Comparison of ENCODE assay signal across 20 cellular contexts in the genomic region with DNA sequence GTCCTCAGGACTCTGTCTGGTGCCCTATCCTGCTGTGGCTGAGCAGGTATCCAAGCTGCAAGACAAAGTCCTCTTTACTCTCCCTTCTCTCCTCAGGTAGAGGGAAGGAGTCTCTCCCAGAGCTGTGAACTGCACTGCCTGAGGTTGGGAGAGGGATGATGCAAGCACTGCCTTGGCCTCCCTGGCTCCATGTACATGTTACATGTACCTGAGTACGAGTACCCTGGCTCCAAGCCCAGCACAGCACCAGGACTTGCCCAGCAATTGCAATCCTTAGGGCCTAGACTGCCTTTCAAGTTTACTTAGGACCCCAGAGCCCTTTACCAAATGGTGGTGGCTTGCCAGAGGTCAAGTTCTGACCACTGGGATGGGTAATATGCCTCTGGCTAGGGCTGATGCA. TPM values are rescaled to one million over a fixed set of nuclear protein-coding genes. Genes with fewer than 3 reads are reported as not detected.
DNase-seq lines count a peak whose midpoint lies in the region; ATAC-seq, FAIRE-seq and TF ChIP-seq lines count a peak whose summit lies in the region.
"Had no signal": no experiment of that assay in that cellular context is flagged by ENCODE, and none has a peak within 500 bp of the region (broad histone marks: within the 10 kb centered on the region; RNA-seq: fewer than 3 reads in every experiment).

No MANE protein-coding gene starts in this region.

- peak overlapping the region; percentile 55 for H2AK9ac ChIP-seq in IMR-90 (replicated peaks; ENCODE audit: low read depth, low read length, poor library complexity)

- H2BK120ac ChIP-seq in IMR-90 (ENCODE audit: low read depth, low read length) = no peak overlapping the region; the same call in 1 of the 2 replicates

- H2BK5ac ChIP-seq in IMR-90 (ENCODE audit: low read depth, low read length, poor library complexity, severe bottlenecking) = no peak overlapping the region

- peaks cover 3% of the 10 kb centered on the region for H3K4me1 ChIP-seq in IMR-90 (ENCODE audit: control insufficient read depth, insufficient read depth, low read length)
- peaks cover 0 to 18% (median 9%) of the 10 kb centered on the region in 3 donors for H3K4me1 ChIP-seq in pancreas
- H3K4me1 ChIP-seq in vagina = no peaks in the 10 kb centered on the region

- H3K4ac ChIP-seq in IMR-90 (ENCODE audit: low read depth, low read length) = no peak overlapping the region; the same call in 1 of the 2 replicates

- H2AFZ ChIP-seq in IMR-90 (replicated peaks; ENCODE audit: low read length, poor library complexity) = no peak overlapping the region

- intact Hi-C loops in IMR-90 (cut with micrococcal nuclease) (no loop called here), pancreas (cut with DNase I) (no loop called here), vagina (cut with DNase I) (no loop called here)
- intact Hi-C loops in activated naive CD4-positive, alpha-beta T cell treated with anti-CD3 and anti-CD28 coated beads for 36 hours (cut with micrococcal nuclease) = no loop called here

- H4K91ac ChIP-seq in IMR-90 (ENCODE audit: insufficient read depth, low read depth, low read length) = no peak overlapping the region

- no peaks in the 10 kb centered on the region for H3K27me3 ChIP-seq in IMR-90 (ENCODE audit: control insufficient read depth, insufficient read depth, low read length)
- no peaks in the 10 kb centered on the region for H3K27me3 ChIP-seq in pancreas
- no peaks in the 10 kb centered on the region for H3K27me3 ChIP-seq in vagina

- H3K56ac ChIP-seq in IMR-90 (ENCODE audit: extremely low read depth, insufficient read depth, low read length) = no peak overlapping the region

- no TSS peak for BruUV-seq in IMR-90 (replicated peaks; lab: Mats Ljungman, UMichigan)

- FAIRE-seq in pancreas (lab: Jason Lieb, UNC) = no peak
- FAIRE-seq: A204.1, D721Med, GM12892, GM18507, H1, HepG2 had no signal

- H3K9ac ChIP-seq in IMR-90 (ENCODE audit: low read depth, low read length) = no peak overlapping the region

- H3K9me3 ChIP-seq in IMR-90 (ENCODE audit: control insufficient read depth, insufficient read depth, low read length) (no peaks in the 10 kb centered on the region), pancreas (no peaks in the 10 kb centered on the region), vagina (no peaks in the 10 kb centered on the region)
- H3K9me3 ChIP-seq: HAP-1 had no signal

- TF ChIP-seq CTCF in IMR-90 (conservative IDR thresholded peaks at IDR 0.05; ENCODE audit: low read depth, low read length) (no peak), pancreas (IDR thresholded peaks at IDR 0.05) (no peak), vagina (IDR thresholded peaks at IDR 0.05) (no peak)

- H3K27ac ChIP-seq in IMR-90 (ENCODE audit: insufficient read depth, low read length) (no peak overlapping the region), pancreas (no peak overlapping the region), vagina (no peak overlapping the region)
- H3K27ac ChIP-seq: C4-2B had no signal

- H3K4me3 ChIP-seq in IMR-90 (ENCODE audit: insufficient read depth, low read depth, low read length) = no peak overlapping the region
- H3K4me3 ChIP-seq in pancreas = no peak overlapping the region
- H3K4me3 ChIP-seq in vagina = no peak overlapping the region
- H3K4me3 ChIP-seq: HAP-1 had no signal

- no peaks in the 10 kb centered on the region for H3K9me3 Mint-ChIP-seq in activated naive CD4-positive, alpha-beta T cell treated with anti-CD3 and anti-CD28 coated beads for 36 hours
- no peaks in the 10 kb centered on the region for H3K9me3 Mint-ChIP-seq in effector memory CD8-positive, alpha-beta T cell

- no peaks in the 10 kb centered on the region for H3K79me1 ChIP-seq in IMR-90 (ENCODE audit: low read depth in 1 of 2, low read length in 2 of 2)

- H3K4me1 Mint-ChIP-seq in activated naive CD4-positive, alpha-beta T cell treated with anti-CD3 and anti-CD28 coated beads for 36 hours (ENCODE audit: low read depth) = no peaks in the 10 kb centered on the region
- H3K4me1 Mint-ChIP-seq in effector memory CD8-positive, alpha-beta T cell (ENCODE audit: low read depth in 2 of 2) = no peaks in the 10 kb centered on the region

- no peak overlapping the region for H2AK5ac ChIP-seq in IMR-90 (ENCODE audit: low read depth, low read length)

- H3K14ac ChIP-seq in IMR-90 (replicated peaks; ENCODE audit: low read depth, low read length) = no peak overlapping the region

- no peak overlapping the region for H3K4me3 Mint-ChIP-seq in activated naive CD4-positive, alpha-beta T cell treated with anti-CD3 and anti-CD28 coated beads for 36 hours
- no peak overlapping the region for H3K4me3 Mint-ChIP-seq in effector memory CD8-positive, alpha-beta T cell
- H3K4me3 Mint-ChIP-seq: CD4-positive, alpha-beta T cell had no signal

- CTCF ChIA-PET in IMR-90 (lab: Yijun Ruan, JAX) = no interaction called here
- CTCF ChIA-PET in activated naive CD4-positive, alpha-beta T cell treated with anti-CD3 and anti-CD28 coated beads for 36 hours (lab: Charles Lee) = interaction anchor here (2.4 kb wide), 1 partner anchor 20 kb away, joined by 5 read pairs; no protein-coding TSS in a partner anchor

- no peak overlapping the region for H4K5ac ChIP-seq in IMR-90 (ENCODE audit: low read depth, low read length)

- H3K9me1 ChIP-seq in IMR-90 (ENCODE audit: insufficient read depth, low read length) = 0 out of 2 replicates have a peak, but pooled peaks cover 8% of the 10 kb centered on the region

- no peak for DNase-seq in IMR-90
- DNase-seq in left lobe of liver (ENCODE audit: low spot score) = no peak
- peak in 3 of 6 donors; percentile 36 to 74 (median 48) for DNase-seq in pancreas
- no peak for DNase-seq in activated naive CD4-positive, alpha-beta T cell treated with anti-CD3 and anti-CD28 coated beads for 36 hours
- no peak for DNase-seq in effector memory CD8-positive, alpha-beta T cell
- DNase-seq in vagina (ENCODE audit: extremely low spot score in 2 of 2) = no peak
- DNase-seq: ACHN; AML-193; Caco-2; CD4-positive, alpha-beta T cell; GDM1 had no signal

- H2BK15ac ChIP-seq in IMR-90 (ENCODE audit: low read depth, low read length) = no peak overlapping the region

- H3K36me3 ChIP-seq in IMR-90 (ENCODE audit: control insufficient read depth, insufficient read depth, low read length) (no peaks in the 10 kb centered on the region), pancreas (no peaks in the 10 kb centered on the region), vagina (no peaks in the 10 kb centered on the region)
- H3K36me3 ChIP-seq: HAP-1 had no signal

- WGBS in IMR-90 (ENCODE audit: extremely low coverage in 2 of 2, insufficient read length in 1 of 2), 2 experiments = no CpG with 5 or more reads among the region's 1 CpG
- whole genome bisulfite sequencing in pancreas, 2 donors = 29 to 33% methylated on average over 1 of the region's 1 CpG

- H3K36me3 Mint-ChIP-seq in activated naive CD4-positive, alpha-beta T cell treated with anti-CD3 and anti-CD28 coated beads for 36 hours (ENCODE audit: low read depth) = no peaks in the 10 kb centered on the region
- no peaks in the 10 kb centered on the region for H3K36me3 Mint-ChIP-seq in effector memory CD8-positive, alpha-beta T cell (ENCODE audit: insufficient read depth)

- no peak overlapping the region for H3K27ac Mint-ChIP-seq in activated naive CD4-positive, alpha-beta T cell treated with anti-CD3 and anti-CD28 coated beads for 36 hours
- H3K27ac Mint-ChIP-seq in effector memory CD8-positive, alpha-beta T cell = no peak overlapping the region
- H3K27ac Mint-ChIP-seq: CD4-positive, alpha-beta T cell had no signal

- H3K4me2 ChIP-seq in IMR-90 (ENCODE audit: low read depth, low read length) = no peak overlapping the region

- H4K8ac ChIP-seq in IMR-90 (ENCODE audit: low read depth in 2 of 2, low read length in 2 of 2) = no peak overlapping the region; a peak in 1 of 4 replicates

- dilution Hi-C loops in IMR-90 (cut with HindIII; ENCODE audit: low sequenced_read_pairs, unreplicated experiment) = no loop called here

- in situ Hi-C loops in IMR-90 (cut with MboI; ENCODE audit: low sequenced_read_pairs) = no loop called here

- no peak overlapping the region for H3K23ac ChIP-seq in IMR-90 (ENCODE audit: low read depth, low read length)

- H3K18ac ChIP-seq in IMR-90 (ENCODE audit: low read depth, low read length) = no peak overlapping the region

- no peaks in the 10 kb centered on the region for H4K20me1 ChIP-seq in IMR-90 (ENCODE audit: insufficient read depth, low read length)

- POLR2A ChIA-PET in IMR-90 (lab: Charles Lee; ENCODE audit: unreplicated experiment) = no interaction called here

- TF ChIP-seq POLR2A in IMR-90 (IDR thresholded peaks at IDR 0.05; ENCODE audit: low read depth, low read length) (no peak), vagina (IDR thresholded peaks at IDR 0.05) (no peak)

- no peak for TF ChIP-seq RAD21 in IMR-90 (IDR thresholded peaks at IDR 0.05; ENCODE audit: low read length)

- H2BK20ac ChIP-seq in IMR-90 (ENCODE audit: low read depth, low read length) = no peak overlapping the region

- ATAC-seq in IMR-90 (ENCODE audit: low read depth) (no peak), left lobe of liver (peak; percentile 27), pancreas (peak in 3 of 4 donors; percentile 27 to 73 (median 53)), GM21576 (IDR thresholded peaks at IDR 0.05; ENCODE audit: unreplicated experiment) (no peak)
- ATAC-seq in effector memory CD8-positive, alpha-beta T cell (replicated peaks) = no peak
- ATAC-seq: HepG2 had no signal

- peaks cover 15% of the 10 kb centered on the region for H3K27me3 Mint-ChIP-seq in activated naive CD4-positive, alpha-beta T cell treated with anti-CD3 and anti-CD28 coated beads for 36 hours (ENCODE audit: low read depth)
- H3K27me3 Mint-ChIP-seq in effector memory CD8-positive, alpha-beta T cell = peaks cover 44% of the 10 kb centered on the region in 2 donors

TF ChIP-seq in IMR-90, 13 proteins besides CTCF, POLR2A, EP300 and RAD21 (continues in another document):
- TF ChIP-seq, protein P1, sequence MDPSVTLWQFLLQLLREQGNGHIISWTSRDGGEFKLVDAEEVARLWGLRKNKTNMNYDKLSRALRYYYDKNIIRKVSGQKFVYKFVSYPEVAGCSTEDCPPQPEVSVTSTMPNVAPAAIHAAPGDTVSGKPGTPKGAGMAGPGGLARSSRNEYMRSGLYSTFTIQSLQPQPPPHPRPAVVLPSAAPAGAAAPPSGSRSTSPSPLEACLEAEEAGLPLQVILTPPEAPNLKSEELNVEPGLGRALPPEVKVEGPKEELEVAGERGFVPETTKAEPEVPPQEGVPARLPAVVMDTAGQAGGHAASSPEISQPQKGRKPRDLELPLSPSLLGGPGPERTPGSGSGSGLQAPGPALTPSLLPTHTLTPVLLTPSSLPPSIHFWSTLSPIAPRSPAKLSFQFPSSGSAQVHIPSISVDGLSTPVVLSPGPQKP (IDR thresholded peaks at IDR 0.05; ENCODE audit: borderline replicate concordance, low read depth, low read length) = no peak
- TF ChIP-seq RCOR1 (IDR thresholded peaks at IDR 0.05; ENCODE audit: insufficient replicate concordance, low read length) = no peak

RNA-seq across cellular contexts. Expression of gene AQP11, which starts 20.7 kb away (rescaled TPM):
- 1.1 and 1.4 TPM in 2 replicates for total RNA-seq in IMR-90 (2012; rRNA removed)
- 1.1 and 1.5 TPM in 2 replicates for polyA plus RNA-seq in IMR-90 (2012; rRNA removed)
- 0.86 and 2.2 TPM in 2 replicates for polyA plus RNA-seq in IMR-90 (2012; cell fraction: cytosol; rRNA removed)
- polyA plus RNA-seq in IMR-90 (2012; cell fraction: nucleus; rRNA removed; ENCODE audit: low replicate concordance) = 1.0 and 3.2 TPM in 2 replicates
- total RNA-seq in left lobe of liver = 13.1 TPM
- total RNA-seq in pancreas = 1 to 10 TPM in 3 of 6 donors, under 1 TPM in 3; 0.41 to 2.3 (median 1.2) TPM
- polyA plus RNA-seq in pancreas = under 1 TPM; 0.53 to 0.99 TPM
- total RNA-seq in activated naive CD4-positive, alpha-beta T cell treated with anti-CD3 and anti-CD28 coated beads for 36 hours = under 1 TPM; 0.24 to 0.49 TPM
- 1.7 TPM for total RNA-seq in vagina
- total RNA-seq: CD4-positive, alpha-beta T cell had no signal

Comparison
In these comparisons a context has a peak if more than half of its experiments do, and no peak if none do; other contexts are left out.
1. ATAC-seq: peak in left lobe of liver (single experiment) and pancreas (3 of 4); none in IMR-90 (single experiment), effector memory CD8-positive, alpha-beta T cell (single experiment) and GM21576 (single experiment).